In the genomic region with DNA sequence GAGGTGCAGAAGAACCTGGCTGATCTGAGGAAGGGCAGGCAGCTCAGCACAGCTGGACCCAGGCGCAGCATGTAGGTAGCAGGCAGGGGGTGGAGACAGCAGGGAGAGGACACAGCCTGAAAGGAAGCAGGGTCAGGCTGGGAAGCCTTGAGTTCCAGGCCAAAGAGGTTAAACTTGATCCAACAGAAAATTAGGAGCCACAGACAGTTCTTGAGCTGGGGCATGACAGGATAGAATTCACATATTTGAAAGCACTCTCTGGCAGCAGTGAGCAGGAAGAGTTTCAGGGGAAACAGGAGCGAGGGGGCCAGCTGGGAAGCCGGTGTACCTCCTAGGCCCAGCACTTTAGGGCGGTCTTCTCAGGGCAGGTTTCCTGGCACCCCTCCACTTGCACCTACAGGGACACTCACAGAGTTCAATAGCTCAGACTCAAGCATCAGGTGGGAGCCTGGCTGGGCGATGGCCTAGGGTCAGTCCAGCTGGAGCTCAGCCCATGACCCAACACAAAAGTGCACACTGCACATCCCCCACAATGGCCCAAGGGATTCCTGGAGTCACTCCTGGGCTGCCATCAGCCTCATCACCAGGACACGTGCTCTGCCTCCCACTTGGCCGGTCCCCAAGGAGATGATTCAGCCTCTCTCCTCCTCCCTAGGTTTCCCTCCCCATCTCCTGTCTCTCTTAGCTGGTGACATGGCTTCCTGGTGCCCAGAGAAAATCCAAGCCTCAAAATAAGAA, we compare ENCODE assay signal across 12 cellular contexts. TPM values are rescaled to one million over a fixed set of nuclear protein-coding genes. Genes with fewer than 3 reads are reported as not detected.
A peak's percentile ranks its signal among the peaks of the same experiment; 100 is the strongest.
DNase-seq lines count a peak whose midpoint lies in the region; ATAC-seq and TF ChIP-seq lines count a peak whose summit lies in the region.
"Had no signal": no experiment of that assay in that cellular context is flagged by ENCODE, and none has a peak within 500 bp of the region (broad histone marks: within the 10 kb centered on the region; RNA-seq: fewer than 3 reads in every experiment).

No MANE protein-coding gene starts in this region.

- no peak overlapping the region for H4K8ac ChIP-seq in mesenchymal stem cell (ENCODE audit: low read length)

- H2BK12ac ChIP-seq in mesenchymal stem cell (ENCODE audit: low read length in 2 of 2) = peak overlapping the region in 1 of 2 experiments; percentile 37

- no peaks in the 10 kb centered on the region for H3K79me2 ChIP-seq in mammary epithelial cell (ENCODE audit: insufficient read depth, low read length)

- intact Hi-C loops in mammary epithelial cell (cut with micrococcal nuclease) = loop anchor here (1.0 to 10.0 kb wide), 3 partner anchors 82 to 406 kb away; no protein-coding TSS in a partner anchor

- dilution Hi-C loops in mammary epithelial cell (cut with HindIII; ENCODE audit: low sequenced_read_pairs) = no loop called here

- WGBS in mammary epithelial cell (ENCODE audit: low coverage, missing lambda C conversion rate) = 49% methylated on average over 5 of the region's 7 CpGs
- 67% methylated on average over 7 of the region's 7 CpGs for WGBS in mesenchymal stem cell

- H3K14ac ChIP-seq in mesenchymal stem cell (ENCODE audit: low read length in 2 of 2) = no peak overlapping the region

- H3K4me3 ChIP-seq in AG04450 (ENCODE audit: low read depth, low read length) = no peak overlapping the region
- H3K4me3 ChIP-seq in mammary epithelial cell (replicated peaks in 1 of 3; ENCODE audit: insufficient read depth in 1 of 3, low read depth in 2 of 3, low read length in 3 of 3) = no peak overlapping the region
- no peak overlapping the region for H3K4me3 ChIP-seq in mesenchymal stem cell (ENCODE audit: insufficient read depth in 1 of 2, low read depth in 1 of 2, low read length in 2 of 2)
- no peak overlapping the region for H3K4me3 ChIP-seq in Peyer's patch

- no peak overlapping the region for H2BK15ac ChIP-seq in mesenchymal stem cell (ENCODE audit: low read depth, poor library complexity, severe bottlenecking)

- H3K9me3 Mint-ChIP-seq in HFFc6 = no peaks in the 10 kb centered on the region
- H3K9me3 Mint-ChIP-seq: CD8-positive, alpha-beta T cell had no signal

- no TSS peak for BruUV-seq in mammary epithelial cell (replicated peaks; lab: Mats Ljungman, UMichigan)

- CTCF ChIA-PET in AG04450 (lab: Charles Lee) (no interaction called here), mammary epithelial cell (lab: Charles Lee; ENCODE audit: low non-redundant PET) (interaction anchor here (0.6 kb wide), 1 partner anchor 468 kb away, joined by 6 read pairs; no protein-coding TSS in a partner anchor)

- H4K20me1 ChIP-seq in mammary epithelial cell (ENCODE audit: insufficient read depth, low read length) = no peaks in the 10 kb centered on the region

- no peak overlapping the region for H3K27ac Mint-ChIP-seq in HFFc6
- H3K27ac Mint-ChIP-seq: activated CD8-positive, alpha-beta T cell treated with anti-CD3 and anti-CD28 coated beads, Interleukin-2, amount 10 ng/mL, durations not matched to agents 7 days and 5 days; CD8-positive, alpha-beta T cell had no signal

- peaks cover 24% of the 10 kb centered on the region for H3K4me1 ChIP-seq in mammary epithelial cell (ENCODE audit: insufficient read depth, low read length)
- H3K4me1 ChIP-seq in mesenchymal stem cell (ENCODE audit: control insufficient read depth, insufficient read depth, low read depth, low read length) = peaks cover 21% of the 10 kb centered on the region
- no peaks in the 10 kb centered on the region for H3K4me1 ChIP-seq in Peyer's patch

- DNase-seq in AG04450 (ENCODE audit: low read depth, low spot score) (peak; percentile 18), HFFc6 (peak; percentile 67), mammary epithelial cell (peak; percentile 68), mesenchymal stem cell (peak; percentile 48), Peyer's patch (no peak), T-helper 1 cell (no peak)
- DNase-seq: activated CD8-positive, alpha-beta T cell treated with anti-CD3 and anti-CD28 coated beads, Interleukin-2, amount 10 ng/mL, durations not matched to agents 7 days and 5 days; CD8-positive, alpha-beta T cell; NCI-H1694; SHP77 treated with DMSO at 0.1 percent for 48 hours had no signal

- peak overlapping the region; percentile 7 for H3K4me2 ChIP-seq in mammary epithelial cell (ENCODE audit: insufficient read depth, low read depth, low read length)
- no peak overlapping the region for H3K4me2 ChIP-seq in mesenchymal stem cell (ENCODE audit: low read length, poor library complexity, severe bottlenecking)

- no peak overlapping the region for H3K18ac ChIP-seq in mesenchymal stem cell (ENCODE audit: low read depth in 1 of 2, low read length in 2 of 2)

- H3K36me3 Mint-ChIP-seq in HFFc6 (ENCODE audit: low read depth) = no peaks in the 10 kb centered on the region
- H3K36me3 Mint-ChIP-seq: CD8-positive, alpha-beta T cell had no signal

- peak overlapping the region; percentile 62 for H2AFZ ChIP-seq in mammary epithelial cell (ENCODE audit: low read depth, low read length)
- H2AFZ ChIP-seq in mesenchymal stem cell (ENCODE audit: low read depth, low read length) = no peak overlapping the region

- H2BK120ac ChIP-seq in mesenchymal stem cell (ENCODE audit: low read depth, low read length) = no peak overlapping the region

- TF ChIP-seq CTCF in AG04450 (IDR thresholded peaks at IDR 0.05; ENCODE audit: low read depth, low read length) (no peak), HFFc6 (IDR thresholded peaks at IDR 0.05) (no peak), mammary epithelial cell (conservative IDR thresholded peaks at IDR 0.05 in 1 of 2, IDR thresholded peaks at IDR 0.05 in 1 of 2; ENCODE audit: extremely low read depth in 1 of 2, insufficient read depth in 1 of 2, low read depth in 1 of 2, low read length in 2 of 2) (no peak), Peyer's patch (IDR thresholded peaks at IDR 0.05) (no peak)

- no peak overlapping the region for H3K27ac ChIP-seq in AG04450 (ENCODE audit: low read depth, low read length)
- no peak overlapping the region for H3K27ac ChIP-seq in mammary epithelial cell (ENCODE audit: insufficient read depth, low read depth, low read length)
- H3K27ac ChIP-seq in mesenchymal stem cell (ENCODE audit: low read length, poor library complexity, severe bottlenecking) = no peak overlapping the region
- no peak overlapping the region for H3K27ac ChIP-seq in Peyer's patch

- ATAC-seq in GM18909 (IDR thresholded peaks at IDR 0.05; ENCODE audit: poor library complexity, unreplicated experiment) = no peak
- ATAC-seq in HG03175 (IDR thresholded peaks at IDR 0.05; ENCODE audit: unreplicated experiment) = no peak
- ATAC-seq: activated CD8-positive, alpha-beta T cell treated with anti-CD3 and anti-CD28 coated beads, Interleukin-2, amount 10 ng/mL, durations not matched to agents 7 days and 5 days; CD8-positive, alpha-beta T cell had no signal

- no peaks in the 10 kb centered on the region for H3K79me1 ChIP-seq in mesenchymal stem cell (replicated peaks; ENCODE audit: low read length, poor library complexity, severe bottlenecking)

- no peak overlapping the region for H2AK5ac ChIP-seq in mesenchymal stem cell (ENCODE audit: low read length, severe bottlenecking)

- H3K4me1 Mint-ChIP-seq in HFFc6 (ENCODE audit: low read depth) = peaks cover 4% of the 10 kb centered on the region; the same call in 1 of the 2 replicates

- no peak overlapping the region for H4K91ac ChIP-seq in mesenchymal stem cell (ENCODE audit: low read length)

- no peak overlapping the region for H3K4ac ChIP-seq in mesenchymal stem cell (ENCODE audit: low read depth in 1 of 2, low read length in 2 of 2)

- peaks cover 28% of the 10 kb centered on the region for H3K27me3 ChIP-seq in AG04450 (ENCODE audit: control insufficient read depth, insufficient read depth, low read length)
- no peaks in the 10 kb centered on the region for H3K27me3 ChIP-seq in mammary epithelial cell (ENCODE audit: insufficient read depth, low read length)
- peaks cover 0 to 10% of the 10 kb centered on the region in 2 experiments for H3K27me3 ChIP-seq in mesenchymal stem cell (ENCODE audit: control insufficient read depth in 1 of 2, insufficient read depth in 1 of 2, low read length in 2 of 2)
- H3K27me3 ChIP-seq in Peyer's patch = no peaks in the 10 kb centered on the region

- no peak overlapping the region for H3K4me3 Mint-ChIP-seq in HFFc6
- H3K4me3 Mint-ChIP-seq: activated CD8-positive, alpha-beta T cell treated with anti-CD3 and anti-CD28 coated beads, Interleukin-2, amount 10 ng/mL, durations not matched to agents 7 days and 5 days; CD8-positive, alpha-beta T cell had no signal

- POLR2A ChIA-PET in AG04450 (lab: Yijun Ruan, JAX) = no interaction called here

- no peak for TF ChIP-seq POLR2A in Peyer's patch (IDR thresholded peaks at IDR 0.05)

- H3K9ac ChIP-seq in mammary epithelial cell (ENCODE audit: insufficient read depth, low read length) (no peak overlapping the region), mesenchymal stem cell (ENCODE audit: low read length) (peak overlapping the region; percentile 38)

- peaks cover 6% of the 10 kb centered on the region for H3K27me3 Mint-ChIP-seq in HFFc6 (ENCODE audit: insufficient read depth)

- H3K9me3 ChIP-seq in AG04450 (ENCODE audit: control insufficient read depth, insufficient read depth, low read length) = no peaks in the 10 kb centered on the region; the same call in 1 of the 2 replicates
- H3K9me3 ChIP-seq in mammary epithelial cell (replicated peaks; ENCODE audit: insufficient read depth, low read length) = no peaks in the 10 kb centered on the region
- H3K9me3 ChIP-seq in mesenchymal stem cell (ENCODE audit: control insufficient read depth, low read length) = no peaks in the 10 kb centered on the region
- no peaks in the 10 kb centered on the region for H3K9me3 ChIP-seq in Peyer's patch

- H2BK5ac ChIP-seq in mesenchymal stem cell (ENCODE audit: low read depth, low read length, poor library complexity, severe bottlenecking) = no peak overlapping the region

- H3K36me3 ChIP-seq in mammary epithelial cell (ENCODE audit: insufficient read depth, low read length) (no peaks in the 10 kb centered on the region), mesenchymal stem cell (ENCODE audit: control insufficient read depth in 1 of 2, insufficient read depth in 2 of 2, low read depth in 1 of 2, low read length in 2 of 2) (no peaks in the 10 kb centered on the region), Peyer's patch (no peaks in the 10 kb centered on the region)

- in situ Hi-C loops in mammary epithelial cell (cut with MboI; ENCODE audit: low sequenced_read_pairs in 2 of 2) = loop anchor here (25.0 kb wide), 4 partner anchors 613 to 1463 kb away; a partner anchor contains a TSS

- peak overlapping the region in 1 of 2 experiments; percentile 14 for H3K23ac ChIP-seq in mesenchymal stem cell (ENCODE audit: low read length in 2 of 2)

RNA-seq across cellular contexts. Expression of a gene that starts 22.7 kb away (rescaled TPM):
- polyA plus RNA-seq in AG04450 (2011; rRNA removed) = 0.09 and 0.12 TPM in 2 replicates
- 0.09 TPM in 1 of 2 replicates, not detected in the other for polyA minus RNA-seq in AG04450 (2011; rRNA and poly(A)+ RNA removed)
- total RNA-seq in HFFc6 (2021; fragmentation: NEBNext Ultra II Directional; extraction: Animal tissue kit (Norgen Biotek cat#: 25700)) = under 1 TPM in 1 of 6 experiments, not detected in 5; 0.06 TPM
- total RNA-seq in mammary epithelial cell = not detected
- 0.05 TPM for polyA plus RNA-seq in mammary epithelial cell
- not detected for polyA minus RNA-seq in mammary epithelial cell
- polyA plus RNA-seq in mesenchymal stem cell (2013, experiment 1 of 2) = 0.03 TPM
- 0.04 TPM for polyA plus RNA-seq in mesenchymal stem cell (2013, experiment 2 of 2)
- total RNA-seq in Peyer's patch = not detected
- total RNA-seq: activated CD8-positive, alpha-beta T cell treated with anti-CD3 and anti-CD28 coated beads, Interleukin-2, amount 10 ng/mL, durations not matched to agents 7 days and 5 days had no signal

RNA-seq across cellular contexts. Expression of a gene that starts 56.9 kb away (rescaled TPM):
- polyA plus RNA-seq in AG04450 (2011; rRNA removed) (0.43 and 0.53 TPM in 2 replicates), mammary epithelial cell (1.8 TPM)
- 0.83 and 1.6 TPM in 2 replicates for polyA minus RNA-seq in AG04450 (2011; rRNA and poly(A)+ RNA removed)
- under 1 TPM; 0.38 to 0.81 (median 0.63) TPM for total RNA-seq in HFFc6 (2021; fragmentation: NEBNext Ultra II Directional; extraction: Animal tissue kit (Norgen Biotek cat#: 25700))
- total RNA-seq in mammary epithelial cell (1 to 10 TPM in 1 of 2 donors, not detected in 1; 1.7 TPM), Peyer's patch (10 to 100 TPM; 10.3 to 77.6 (median 18.3) TPM)
- polyA minus RNA-seq in mammary epithelial cell = 0.62 TPM
- 0.97 TPM for polyA plus RNA-seq in mesenchymal stem cell (2013, experiment 1 of 2)
- polyA plus RNA-seq in mesenchymal stem cell (2013, experiment 2 of 2) = 0.95 TPM

Comparison
In these comparisons a context has a peak if more than half of its experiments do, and no peak if none do; other contexts are left out.
1. DNase-seq: peak in AG04450 (single experiment), HFFc6 (single experiment), mammary epithelial cell (single experiment) and mesenchymal stem cell (single experiment); none in Peyer's patch (0 of 3) and T-helper 1 cell (0 of 5).
2. RNA of a gene that starts 56.9 kb away (total RNA-seq): 10.3 to 77.6 TPM in Peyer's patch; 1.7 TPM in mammary epithelial cell and 0.38 to 0.81 TPM in HFFc6; every median in the first group is over 4 times any median in the second.